ENCODE assay signal across 12 cellular contexts in the genomic region with DNA sequence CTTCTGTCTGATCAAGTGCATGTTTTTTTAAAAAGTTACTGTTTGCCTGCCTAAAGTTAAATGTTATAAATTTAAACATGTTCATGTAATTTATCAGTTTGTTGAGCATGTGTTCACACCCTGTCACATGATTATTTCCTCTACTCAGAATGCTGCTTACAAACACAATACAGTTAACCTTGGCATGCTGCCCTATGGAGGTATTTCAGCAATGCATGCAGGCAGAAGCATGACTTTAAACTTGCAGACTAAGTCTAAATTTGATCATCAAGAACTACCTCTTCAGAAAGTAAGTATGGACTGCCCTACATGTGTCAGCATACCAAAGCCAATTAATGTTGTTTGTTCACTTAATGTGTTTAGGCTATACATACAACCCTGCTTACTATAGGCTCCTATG.
DNase-seq lines count a peak whose midpoint lies in the region; ATAC-seq and TF ChIP-seq lines count a peak whose summit lies in the region.
"Had no signal": no experiment of that assay in that cellular context is flagged by ENCODE, and none has a peak within 500 bp of the region (broad histone marks: within the 10 kb centered on the region; RNA-seq: fewer than 3 reads in every experiment).

No MANE protein-coding gene starts in this region.

- no peaks in the 10 kb centered on the region for H3K36me3 Mint-ChIP-seq in stimulated activated effector memory CD8-positive, alpha-beta T cell treated with anti-CD3 and anti-CD28 coated beads, Interleukin-12 subunit alpha, Interleukin-12 subunit beta, amount 100 ng/mL, for 72 hours

- no peak overlapping the region for H3K27ac Mint-ChIP-seq in stimulated activated effector memory CD8-positive, alpha-beta T cell treated with anti-CD3 and anti-CD28 coated beads, Interleukin-12 subunit alpha, Interleukin-12 subunit beta, amount 100 ng/mL, for 72 hours
- H3K27ac Mint-ChIP-seq: effector memory CD8-positive, alpha-beta T cell had no signal

- H3K4me3 Mint-ChIP-seq in stimulated activated effector memory CD8-positive, alpha-beta T cell treated with anti-CD3 and anti-CD28 coated beads, Interleukin-12 subunit alpha, Interleukin-12 subunit beta, amount 100 ng/mL, for 72 hours, result no peak overlapping the region
- H3K4me3 Mint-ChIP-seq: effector memory CD8-positive, alpha-beta T cell had no signal

- peak; percentile 23 for DNase-seq in NCI-H82 (lab: John Stamatoyannopoulos, UW)
- no peak for DNase-seq in NCI-H82 treated with DMSO at 0.1 percent for 48 hours (lab: John Stamatoyannopoulos, UW; ENCODE audit: unreplicated experiment)
- DNase-seq in RPMI7951 (ENCODE audit: low read depth), result peak; percentile 40
- DNase-seq in epithelial cell of proximal tubule (ENCODE audit: low read depth), result peak; percentile 45
- DNase-seq in renal cortical epithelial cell (ENCODE audit: low read depth), result peak; percentile 84
- no peak for DNase-seq in posterior cingulate gyrus
- no peak for DNase-seq in stimulated activated effector memory CD8-positive, alpha-beta T cell treated with anti-CD3 and anti-CD28 coated beads, Interleukin-12 subunit alpha, Interleukin-12 subunit beta, amount 100 ng/mL, for 72 hours (ENCODE audit: low spot score in 2 of 2)
- DNase-seq in NCI-H2171 treated with DMSO at 0.1 percent for 48 hours (lab: John Stamatoyannopoulos, UW), result no peak
- DNase-seq: activated effector memory CD4-positive, alpha-beta T cell treated with anti-CD3 and anti-CD28 coated beads, Interleukin-2, amount 50 U/mL, for 16 hours; effector memory CD8-positive, alpha-beta T cell; NCI-H187 treated with DMSO at 0.1 percent for 48 hours; testis had no signal

- no peaks in the 10 kb centered on the region for H3K4me1 Mint-ChIP-seq in stimulated activated effector memory CD8-positive, alpha-beta T cell treated with anti-CD3 and anti-CD28 coated beads, Interleukin-12 subunit alpha, Interleukin-12 subunit beta, amount 100 ng/mL, for 72 hours

- no peak overlapping the region for H3K4me3 ChIP-seq in epithelial cell of proximal tubule (ENCODE audit: low read depth, low read length)
- H3K4me3 ChIP-seq: testis had no signal

- no peak for ATAC-seq in stimulated activated effector memory CD8-positive, alpha-beta T cell treated with anti-CD3 and anti-CD28 coated beads, Interleukin-12 subunit alpha, Interleukin-12 subunit beta, amount 100 ng/mL, for 72 hours
- ATAC-seq: effector memory CD8-positive, alpha-beta T cell had no signal

- TF ChIP-seq CTCF in epithelial cell of proximal tubule (conservative IDR thresholded peaks at IDR 0.05; ENCODE audit: low read depth, low read length), result no peak

- intact Hi-C loops in posterior cingulate gyrus (cut with DNase I), result no loop called here

- no peaks in the 10 kb centered on the region for H3K9me3 Mint-ChIP-seq in stimulated activated effector memory CD8-positive, alpha-beta T cell treated with anti-CD3 and anti-CD28 coated beads, Interleukin-12 subunit alpha, Interleukin-12 subunit beta, amount 100 ng/mL, for 72 hours
- H3K9me3 Mint-ChIP-seq: effector memory CD8-positive, alpha-beta T cell had no signal

Comparison
In these comparisons a context has a peak if more than half of its experiments do, and no peak if none do; other contexts are left out.
1. DNase-seq: peak in NCI-H82 (single experiment), RPMI7951 (single experiment), epithelial cell of proximal tubule (single experiment) and renal cortical epithelial cell (single experiment); none in NCI-H82 treated with DMSO at 0.1 percent for 48 hours (single experiment), posterior cingulate gyrus (0 of 10), stimulated activated effector memory CD8-positive, alpha-beta T cell treated with anti-CD3 and anti-CD28 coated beads, Interleukin-12 subunit alpha, Interleukin-12 subunit beta, amount 100 ng/mL, for 72 hours (0 of 2) and NCI-H2171 treated with DMSO at 0.1 percent for 48 hours (single experiment).